In genomic region chr17:60678118-60678444, GRCh38 we compare ENCODE assay signal across 8 cellular contexts.
A peak's percentile ranks its signal among the peaks of the same experiment; 100 is the strongest.
DNase-seq lines count a peak whose midpoint lies in the region; ATAC-seq and TF ChIP-seq lines count a peak whose summit lies in the region.

No MANE protein-coding gene starts in this region.

- peak overlapping the region; percentile 88 for H3K4me3 ChIP-seq in AG10803 (ENCODE audit: low read length)
- H3K4me3 ChIP-seq in HUES48 (ENCODE audit: low read depth, low read length), result peak overlapping the region; percentile 78
- peak overlapping the region; percentile 86 to 92 for H3K4me3 ChIP-seq in cardiac fibroblast (replicated peaks in 1 of 2; ENCODE audit: low read depth in 2 of 2, low read length in 2 of 2)
- peak overlapping the region; percentile 83 for H3K4me3 ChIP-seq in mucosa of stomach (ENCODE audit: low read length)

- H3K27ac ChIP-seq in HUES48 (ENCODE audit: low read depth, low read length), result peak overlapping the region; percentile 67

- no peaks in the 10 kb centered on the region for H3K36me3 ChIP-seq in HUES48 (ENCODE audit: control insufficient read depth, insufficient read depth, low read length)
- H3K36me3 ChIP-seq in mucosa of stomach (ENCODE audit: control insufficient read depth, insufficient read depth, low read length), result no peaks in the 10 kb centered on the region

- no peak for ATAC-seq in HG03571 (IDR thresholded peaks at IDR 0.05; ENCODE audit: unreplicated experiment)

- H3K27me3 ChIP-seq in HUES48 (ENCODE audit: control insufficient read depth, insufficient read depth, low read length) (no peaks in the 10 kb centered on the region), mucosa of stomach (ENCODE audit: control insufficient read depth, insufficient read depth, low read length) (no peaks in the 10 kb centered on the region)

- H3K9ac ChIP-seq in HUES48 (ENCODE audit: low read depth, low read length), result peak overlapping the region; percentile 50; the same call in 1 of the 2 replicates
- H3K9ac ChIP-seq in mucosa of stomach (ENCODE audit: low read length), result peak overlapping the region; percentile 91

- TF ChIP-seq CTCF in AG10803 (conservative IDR thresholded peaks at IDR 0.05; ENCODE audit: low read length) (no peak), cardiac fibroblast (IDR thresholded peaks at IDR 0.05; ENCODE audit: low read depth, low read length) (no peak)

- H3K9me3 ChIP-seq in HUES48 (ENCODE audit: control insufficient read depth, insufficient read depth, low read length), result no peaks in the 10 kb centered on the region
- no peaks in the 10 kb centered on the region for H3K9me3 ChIP-seq in mucosa of stomach (ENCODE audit: control insufficient read depth, low read length)

- DNase-seq in AG10803 (ENCODE audit: low read depth), result no peak
- DNase-seq in cardiac fibroblast (ENCODE audit: low read depth in 2 of 2), result no peak
- DNase-seq in activated gamma-delta T cell treated with Interleukin-2 at 50 U/mL for 16 hours, result no peak
- DNase-seq in NCI-H526 treated with DMSO at 0.1 percent for 48 hours (lab: John Stamatoyannopoulos, UW), result no peak
- no peak for DNase-seq in hepatic stellate cell (ENCODE audit: low spot score)

- peaks cover 4% of the 10 kb centered on the region; the same call in 1 of the 2 replicates for H3K4me1 ChIP-seq in HUES48 (ENCODE audit: control insufficient read depth, insufficient read depth, low read length)
- H3K4me1 ChIP-seq in mucosa of stomach (ENCODE audit: control insufficient read depth, insufficient read depth, low read length), result no peaks in the 10 kb centered on the region
